In genomic region chrX:65718538-65718937, GRCh38 we compare ENCODE assay signal across 17 cellular contexts.
"Had no signal": no experiment of that assay in that cellular context is flagged by ENCODE, and none has a peak within 500 bp of the region (broad histone marks: within the 10 kb centered on the region; RNA-seq: fewer than 3 reads in every experiment).

No MANE protein-coding gene starts in this region.

- H3K4me1 Mint-ChIP-seq: mesothelial cell of epicardium, neural progenitor cell had no signal

- H3K9me3 ChIP-seq: body of pancreas, prostate gland, right atrium auricular region, thoracic aorta, upper lobe of right lung had no signal

- H3K27me3 ChIP-seq: body of pancreas, foreskin keratinocyte, hepatocyte, neural progenitor cell, right atrium auricular region, upper lobe of right lung had no signal

- H3K27ac ChIP-seq: body of pancreas, dorsolateral prefrontal cortex, foreskin keratinocyte, hepatocyte, neural progenitor cell, prostate gland, right atrium auricular region, thoracic aorta, upper lobe of right lung, WERI-Rb-1 had no signal

- H3K4me1 ChIP-seq: neural progenitor cell, prostate gland had no signal

- H3K4me3 ChIP-seq: body of pancreas, dorsolateral prefrontal cortex, hepatocyte, lung, neural progenitor cell, prostate gland, right atrium auricular region, thoracic aorta, upper lobe of right lung had no signal

- H3K27ac Mint-ChIP-seq: mesothelial cell of epicardium, neural progenitor cell had no signal

- H3K9me3 Mint-ChIP-seq: activated naive CD8-positive, alpha-beta T cell treated with anti-CD3 and anti-CD28 coated beads, Interleukin-2, amount 10 ng/mL, durations not matched to agents 7 days and 5 days had no signal

- DNase-seq: activated naive CD8-positive, alpha-beta T cell treated with anti-CD3 and anti-CD28 coated beads, Interleukin-2, amount 10 ng/mL, durations not matched to agents 7 days and 5 days; body of pancreas; dorsolateral prefrontal cortex; foreskin keratinocyte; left cardiac atrium; stimulated activated CD4-positive, alpha-beta T cell treated with anti-CD3 and anti-CD28 coated beads, Interleukin-15, amount 100 ng/mL, for 24 hours; stimulated activated CD4-positive, alpha-beta T cell treated with anti-CD3 and anti-CD28 coated beads, Interleukin-2, amount 100 ng/mL, for 48 hours; SW 1271; upper lobe of right lung; WERI-Rb-1 had no signal

- H3K27me3 Mint-ChIP-seq: activated naive CD8-positive, alpha-beta T cell treated with anti-CD3 and anti-CD28 coated beads, Interleukin-2, amount 10 ng/mL, durations not matched to agents 7 days and 5 days had no signal

- H3K36me3 ChIP-seq: neural progenitor cell, prostate gland, WERI-Rb-1 had no signal

- ATAC-seq: body of pancreas, foreskin keratinocyte, left cardiac atrium, upper lobe of right lung had no signal

- H3K4me3 Mint-ChIP-seq: activated naive CD8-positive, alpha-beta T cell treated with anti-CD3 and anti-CD28 coated beads, Interleukin-2, amount 10 ng/mL, durations not matched to agents 7 days and 5 days; mesothelial cell of epicardium; neural progenitor cell had no signal
